ENCODE assay signal across 10 cellular contexts in genomic region chr1:152535774-152536173, GRCh38. TPM values are rescaled to one million over a fixed set of nuclear protein-coding genes. Genes with fewer than 3 reads are reported as not detected.
"Had no signal": no experiment of that assay in that cellular context is flagged by ENCODE, and none has a peak within 500 bp of the region (broad histone marks: within the 10 kb centered on the region; RNA-seq: fewer than 3 reads in every experiment).

No MANE protein-coding gene starts in this region.

- H3K36me3 Mint-ChIP-seq: IgD-negative memory B cell had no signal

- DNase-seq: IMR-90, KBM-7, KG1 had no signal

- H3K4me1 Mint-ChIP-seq: IgD-negative memory B cell had no signal

- H3K9ac ChIP-seq: KMS-11 had no signal

- H3K4me3 ChIP-seq: K562 had no signal

- H3K27ac ChIP-seq: HL-60, KMS-11 had no signal

- FAIRE-seq: HTR-8/SVneo, K562 had no signal

- ATAC-seq: K562 had no signal

- H3K4me2 ChIP-seq: KMS-11 had no signal

- H3K27ac Mint-ChIP-seq: IgD-negative memory B cell had no signal

- H3K4me3 Mint-ChIP-seq: IgD-negative memory B cell had no signal

RNA-seq across cellular contexts. Expression of gene CRCT1, which starts 21.5 kb away (rescaled TPM):
- total RNA-seq: HT1080, IMR-90, K562 had no signal
- polyA plus RNA-seq: IgD-negative memory B cell, IMR-90, K562 had no signal

RNA-seq across cellular contexts. Expression of gene LCE5A, which starts 25.2 kb away (rescaled TPM):
- total RNA-seq: HT-29, HT1080, IMR-90, K562 had no signal
- polyA plus RNA-seq: IgD-negative memory B cell, IMR-90, K562 had no signal

RNA-seq across cellular contexts. Expression of gene LCE3E, which starts 30.8 kb away (rescaled TPM):
- total RNA-seq: HT-29, HT1080, IMR-90, K562 had no signal
- polyA plus RNA-seq: IgD-negative memory B cell, IMR-90, K562 had no signal

RNA-seq across cellular contexts. Expression of gene LCE3D, which starts 44.5 kb away (rescaled TPM):
- total RNA-seq: HT-29, HT1080, IMR-90, K562 had no signal
- polyA plus RNA-seq: IgD-negative memory B cell, IMR-90, K562 had no signal
